In genomic region chr6:36442083-36442670, GRCh38 we compare ENCODE assay signal across 8 cellular contexts. TPM values are rescaled to one million over a fixed set of nuclear protein-coding genes. Genes with fewer than 3 reads are reported as not detected.
DNase-seq lines count a peak whose midpoint lies in the region; ATAC-seq and TF ChIP-seq lines count a peak whose summit lies in the region.

No MANE protein-coding gene starts in this region.

- H3K4me3 ChIP-seq in NB4 (ENCODE audit: low read depth, low read length) (peak overlapping the region; percentile 92), ectodermal cell (ENCODE audit: insufficient read depth, low read depth, low read length) (peak overlapping the region; percentile 84), neural cell (ENCODE audit: low read length) (peak overlapping the region; percentile 95)

- no peaks in the 10 kb centered on the region for H4K20me1 ChIP-seq in neural cell (ENCODE audit: insufficient read depth)

- no peak for TF ChIP-seq RAD21 in neural cell (conservative IDR thresholded peaks at IDR 0.05)

- no peak for TF ChIP-seq CTCF in NB4 (IDR thresholded peaks at IDR 0.05; ENCODE audit: low read depth, low read length)
- TF ChIP-seq CTCF in neural cell (IDR thresholded peaks at IDR 0.05; ENCODE audit: poor library complexity, severe bottlenecking), result no peak

- no peak for TF ChIP-seq POLR2A in NB4 (IDR thresholded peaks at IDR 0.05; ENCODE audit: extremely low read depth, insufficient read length)

- ATAC-seq in HG02798 (IDR thresholded peaks at IDR 0.05; ENCODE audit: poor library complexity, unreplicated experiment) (no peak), GM18511 (IDR thresholded peaks at IDR 0.05; ENCODE audit: unreplicated experiment) (no peak)

- peak; percentile 41 for DNase-seq in CD1c-positive myeloid dendritic cell (ENCODE audit: extremely low spot score)
- DNase-seq in NB4 (ENCODE audit: low read depth), result no peak
- no peak for DNase-seq in SHP77 (lab: John Stamatoyannopoulos, UW)
- DNase-seq in COLO668 (lab: John Stamatoyannopoulos, UW; ENCODE audit: unreplicated experiment), result no peak

- H2AFZ ChIP-seq in neural cell (ENCODE audit: low read depth, low read length), result peak overlapping the region; percentile 57

- peak overlapping the region; percentile 60 for H3K4me2 ChIP-seq in neural cell (ENCODE audit: low read length)

- no peaks in the 10 kb centered on the region for H3F3A ChIP-seq in neural cell (ENCODE audit: insufficient read depth, low read length, poor library complexity, severe bottlenecking)

- 78 to 79% methylated on average over 11 to 12 of the region's 12 CpGs for WGBS in ectodermal cell, 2 experiments

- H3K27ac ChIP-seq in ectodermal cell (ENCODE audit: insufficient read depth, low read depth, low read length, poor library complexity, severe bottlenecking), result no peak overlapping the region
- peak overlapping the region; percentile 36 for H3K27ac ChIP-seq in neural cell (ENCODE audit: low read length)

- H3K9ac ChIP-seq in neural cell (ENCODE audit: low read length), result peak overlapping the region; percentile 86

- H3K27me3 ChIP-seq in ectodermal cell (ENCODE audit: control insufficient read depth, insufficient read depth, low read length, poor library complexity, severe bottlenecking) (no peaks in the 10 kb centered on the region), neural cell (ENCODE audit: insufficient read depth, low read depth, low read length) (no peaks in the 10 kb centered on the region)

- H3K36me3 ChIP-seq in ectodermal cell (ENCODE audit: control insufficient read depth, insufficient read depth, low read length), result no peaks in the 10 kb centered on the region
- H3K36me3 ChIP-seq in neural cell (ENCODE audit: insufficient read depth, low read length), result no peaks in the 10 kb centered on the region

- no peak for TF ChIP-seq EP300 in neural cell (conservative IDR thresholded peaks at IDR 0.05; ENCODE audit: poor library complexity, severe bottlenecking)

- H3K9me3 ChIP-seq in ectodermal cell (ENCODE audit: control insufficient read depth, low read length) (no peaks in the 10 kb centered on the region), neural cell (ENCODE audit: low read length) (no peaks in the 10 kb centered on the region)

- peaks cover 27% of the 10 kb centered on the region for H3K79me2 ChIP-seq in neural cell (replicated peaks; ENCODE audit: insufficient read depth, low read length)

- H3K9me2 ChIP-seq in neural cell (ENCODE audit: insufficient read depth, low read length), result no peaks in the 10 kb centered on the region

- no peaks in the 10 kb centered on the region for H3K4me1 ChIP-seq in ectodermal cell (ENCODE audit: control insufficient read depth, insufficient read depth, low read length)

TF ChIP-seq in neural cell, 6 proteins besides CTCF, POLR2A, EP300 and RAD21:
- no peak for TF ChIP-seq POLR2AphosphoS5 (IDR thresholded peaks at IDR 0.05)

RNA-seq across cellular contexts. Expression of gene PXT1, which starts 0.5 kb away (rescaled TPM):
- polyA plus RNA-seq in ectodermal cell (2013, experiment 1 of 4), result not detected
- not detected for polyA plus RNA-seq in ectodermal cell (2013, experiment 2 of 4)
- polyA plus RNA-seq in ectodermal cell (2013, experiment 3 of 4), result not detected
- not detected for polyA plus RNA-seq in ectodermal cell (2013, experiment 4 of 4)
- polyA plus RNA-seq in neural cell, result 0.24 TPM in 1 of 2 replicates, not detected in the other
- polyA minus RNA-seq in neural cell, result not detected in 2 replicates

RNA-seq across cellular contexts. Expression of gene KCTD20, which starts 0.6 kb away (rescaled TPM):
- polyA plus RNA-seq in ectodermal cell (2013, experiment 1 of 4), result 37.4 TPM
- polyA plus RNA-seq in ectodermal cell (2013, experiment 2 of 4), result 42.6 TPM
- polyA plus RNA-seq in ectodermal cell (2013, experiment 3 of 4), result 32.9 TPM
- 38.3 TPM for polyA plus RNA-seq in ectodermal cell (2013, experiment 4 of 4)
- polyA plus RNA-seq in neural cell, result 32.4 and 37.6 TPM in 2 replicates
- polyA minus RNA-seq in neural cell, result 48.2 TPM in 2 replicates

RNA-seq across cellular contexts. Expression of gene ETV7, which starts 54.7 kb away (rescaled TPM):
- polyA plus RNA-seq in ectodermal cell (2013, experiment 1 of 4), result 0.72 TPM
- 0.48 TPM for polyA plus RNA-seq in ectodermal cell (2013, experiment 2 of 4)
- 0.27 TPM for polyA plus RNA-seq in ectodermal cell (2013, experiment 3 of 4)
- 0.28 TPM for polyA plus RNA-seq in ectodermal cell (2013, experiment 4 of 4)
- polyA plus RNA-seq in neural cell, result 0.32 TPM in 1 of 2 replicates, not detected in the other
- not detected in 2 replicates for polyA minus RNA-seq in neural cell
